ENCODE assay signal across 8 cellular contexts in genomic region chr2:199912553-199913114, GRCh38. TPM values are rescaled to one million over a fixed set of nuclear protein-coding genes. Genes with fewer than 3 reads are reported as not detected.
DNase-seq lines count a peak whose midpoint lies in the region; ATAC-seq and TF ChIP-seq lines count a peak whose summit lies in the region.
"Not testable (repeated sequence)": the region's sequence is repeated elsewhere in the genome, so short reads cannot be mapped to it uniquely, and the experiment has no call there.

No MANE protein-coding gene starts in this region.

- not testable (repeated sequence) for ATAC-seq in HCT116; RWPE2 (ENCODE audit: low read depth); right cardiac atrium; natural killer cell treated with Interleukin-12 subunit alpha and Interleukin-12 subunit beta and Interleukin-15 and Interleukin-18, amount 100 ng/mL, for 72 hours; stimulated activated effector memory CD8-positive, alpha-beta T cell treated with anti-CD3 and anti-CD28 coated beads, Interleukin-12 subunit alpha, Interleukin-12 subunit beta, amount 100 ng/mL, for 72 hours

- CTCF ChIA-PET in HCT116 (lab: Charles Lee), result not testable (repeated sequence)

- TF ChIP-seq RAD21 in HCT116 (IDR thresholded peaks at IDR 0.05; ENCODE audit: low read depth), result not testable (repeated sequence)

- peaks cover 61% of the 10 kb centered on the region for H3K79me2 ChIP-seq in HCT116 (ENCODE audit: insufficient read depth, low read length)

- peak overlapping the region; percentile 88 for H3K9ac ChIP-seq in HCT116 (ENCODE audit: low read length)

- H3K36me3 Mint-ChIP-seq in activated T-helper 1 cell treated with anti-CD3 and anti-CD28 coated beads, Interleukin-12 subunit alpha, Interleukin-12 subunit beta, Interleukin-2, Interleukin-4 antibody, amounts not matched to agents 30 ng/mL and 10 ng/mL and 1 ng/mL, durations not matched to agents 14 hours and 24 hours and 36 hours (ENCODE audit: low read depth), result peaks cover 32% of the 10 kb centered on the region
- peaks cover 18% of the 10 kb centered on the region for H3K36me3 Mint-ChIP-seq in natural killer cell treated with Interleukin-12 subunit alpha and Interleukin-12 subunit beta and Interleukin-15 and Interleukin-18, amount 100 ng/mL, for 72 hours
- H3K36me3 Mint-ChIP-seq in stimulated activated effector memory CD8-positive, alpha-beta T cell treated with anti-CD3 and anti-CD28 coated beads, Interleukin-12 subunit alpha, Interleukin-12 subunit beta, amount 100 ng/mL, for 72 hours, result peaks cover 22% of the 10 kb centered on the region

- WGBS in right cardiac atrium, result 93% methylated on average over 12 of the region's 12 CpGs

- H3K9me3 ChIP-seq in HCT116 (ENCODE audit: control insufficient read depth in 1 of 2, insufficient read depth in 1 of 2, low read depth in 1 of 2, low read length in 2 of 2); RWPE2 (ENCODE audit: severe bottlenecking); right cardiac atrium (ENCODE audit: control insufficient read depth, low read length): not testable (repeated sequence)

- not testable (repeated sequence) for BruUV-seq in HCT116 (replicated peaks; lab: Mats Ljungman, UMichigan)

- H3K4me1 ChIP-seq in HCT116 (ENCODE audit: control insufficient read depth in 1 of 2, insufficient read depth in 2 of 2, low read length in 2 of 2) (peaks cover 0 to 15% of the 10 kb centered on the region in 2 experiments; a peak in 3 of 4 replicates), RWPE2 (ENCODE audit: insufficient read depth, poor library complexity, severe bottlenecking) (peaks cover 15% of the 10 kb centered on the region)
- not testable (repeated sequence) for H3K4me1 ChIP-seq in right cardiac atrium (ENCODE audit: control insufficient read depth, insufficient read depth, low read length)

- TF ChIP-seq POLR2A in HCT116 (IDR thresholded peaks at IDR 0.05; ENCODE audit: borderline replicate concordance, extremely low read depth, insufficient read depth, insufficient read length), result not testable (repeated sequence)

- peak overlapping the region; percentile 88; the same call in 1 of the 2 replicates for H3K27ac ChIP-seq in HCT116 (ENCODE audit: low read depth, low read length)
- H3K27ac ChIP-seq in RWPE2 (ENCODE audit: poor library complexity, severe bottlenecking), result peak overlapping the region; percentile 69
- peak overlapping the region in 17 of 59 donors; percentile 12 to 98 (median 96) for H3K27ac ChIP-seq in dorsolateral prefrontal cortex
- not testable (repeated sequence) for H3K27ac ChIP-seq in right cardiac atrium (ENCODE audit: low read length)

- not testable (repeated sequence) for H4K20me1 ChIP-seq in HCT116 (ENCODE audit: insufficient read depth)

- H3K9me3 Mint-ChIP-seq in activated T-helper 1 cell treated with anti-CD3 and anti-CD28 coated beads, Interleukin-12 subunit alpha, Interleukin-12 subunit beta, Interleukin-2, Interleukin-4 antibody, amounts not matched to agents 30 ng/mL and 10 ng/mL and 1 ng/mL, durations not matched to agents 14 hours and 24 hours and 36 hours, result peaks cover 14% of the 10 kb centered on the region
- H3K9me3 Mint-ChIP-seq in natural killer cell treated with Interleukin-12 subunit alpha and Interleukin-12 subunit beta and Interleukin-15 and Interleukin-18, amount 100 ng/mL, for 72 hours; stimulated activated effector memory CD8-positive, alpha-beta T cell treated with anti-CD3 and anti-CD28 coated beads, Interleukin-12 subunit alpha, Interleukin-12 subunit beta, amount 100 ng/mL, for 72 hours: not testable (repeated sequence)

- H3K4me3 ChIP-seq in AG09309 (ENCODE audit: control insufficient read depth, low read depth, low read length) (peak overlapping the region; percentile 95), HCT116 (replicated peaks in 1 of 2; ENCODE audit: low read depth in 1 of 2, low read length in 2 of 2) (peak overlapping the region; percentile 85 to 87), RWPE2 (ENCODE audit: severe bottlenecking) (peak overlapping the region; percentile 54), dorsolateral prefrontal cortex (peak overlapping the region; percentile 69 to 98 (median 90)), right cardiac atrium (ENCODE audit: low read length) (peak overlapping the region; percentile 76)

- peak overlapping the region; percentile 81 for H3K4me2 ChIP-seq in HCT116 (ENCODE audit: low read length)

- H3K4me1 Mint-ChIP-seq in activated T-helper 1 cell treated with anti-CD3 and anti-CD28 coated beads, Interleukin-12 subunit alpha, Interleukin-12 subunit beta, Interleukin-2, Interleukin-4 antibody, amounts not matched to agents 30 ng/mL and 10 ng/mL and 1 ng/mL, durations not matched to agents 14 hours and 24 hours and 36 hours (ENCODE audit: low read depth), result peaks cover 39% of the 10 kb centered on the region
- H3K4me1 Mint-ChIP-seq in natural killer cell treated with Interleukin-12 subunit alpha and Interleukin-12 subunit beta and Interleukin-15 and Interleukin-18, amount 100 ng/mL, for 72 hours (ENCODE audit: low read depth in 2 of 2), result peaks cover 23 to 31% of the 10 kb centered on the region in 2 donors
- H3K4me1 Mint-ChIP-seq in stimulated activated effector memory CD8-positive, alpha-beta T cell treated with anti-CD3 and anti-CD28 coated beads, Interleukin-12 subunit alpha, Interleukin-12 subunit beta, amount 100 ng/mL, for 72 hours, result peaks cover 25% of the 10 kb centered on the region

- not testable (repeated sequence) for H3K27me3 ChIP-seq in HCT116 (ENCODE audit: insufficient read depth, low read length); RWPE2 (ENCODE audit: insufficient read depth, poor library complexity, severe bottlenecking); dorsolateral prefrontal cortex; right cardiac atrium (ENCODE audit: control insufficient read depth, insufficient read depth)

- H3K36me3 ChIP-seq in HCT116 (ENCODE audit: control insufficient read depth in 1 of 2, insufficient read depth in 2 of 2, low read length in 2 of 2) (peaks cover 7 to 27% of the 10 kb centered on the region in 2 experiments; a peak in 3 of 4 replicates), RWPE2 (ENCODE audit: low read depth) (peaks cover 35% of the 10 kb centered on the region)

- POLR2A ChIA-PET in HCT116 (lab: Charles Lee), result not testable (repeated sequence)

- H3K27me3 Mint-ChIP-seq in activated T-helper 1 cell treated with anti-CD3 and anti-CD28 coated beads, Interleukin-12 subunit alpha, Interleukin-12 subunit beta, Interleukin-2, Interleukin-4 antibody, amounts not matched to agents 30 ng/mL and 10 ng/mL and 1 ng/mL, durations not matched to agents 14 hours and 24 hours and 36 hours (ENCODE audit: insufficient read depth); natural killer cell treated with Interleukin-12 subunit alpha and Interleukin-12 subunit beta and Interleukin-15 and Interleukin-18, amount 100 ng/mL, for 72 hours: not testable (repeated sequence)

- DNase-seq in AG09309 (ENCODE audit: low read depth); HCT116 (ENCODE audit: low read depth, low spot score); RWPE2 (ENCODE audit: low spot score); activated T-helper 1 cell treated with anti-CD3 and anti-CD28 coated beads, Interleukin-12 subunit alpha, Interleukin-12 subunit beta, Interleukin-2, Interleukin-4 antibody, amounts not matched to agents 30 ng/mL and 10 ng/mL and 1 ng/mL, durations not matched to agents 14 hours and 24 hours and 36 hours (ENCODE audit: low spot score); dorsolateral prefrontal cortex; natural killer cell treated with Interleukin-12 subunit alpha and Interleukin-12 subunit beta and Interleukin-15 and Interleukin-18, amount 100 ng/mL, for 72 hours (ENCODE audit: low spot score); stimulated activated effector memory CD8-positive, alpha-beta T cell treated with anti-CD3 and anti-CD28 coated beads, Interleukin-12 subunit alpha, Interleukin-12 subunit beta, amount 100 ng/mL, for 72 hours (ENCODE audit: low spot score in 2 of 2): not testable (repeated sequence)
- peak in 1 of 3 donors; percentile 41 for DNase-seq in right cardiac atrium

- H3K4me3 Mint-ChIP-seq in activated T-helper 1 cell treated with anti-CD3 and anti-CD28 coated beads, Interleukin-12 subunit alpha, Interleukin-12 subunit beta, Interleukin-2, Interleukin-4 antibody, amounts not matched to agents 30 ng/mL and 10 ng/mL and 1 ng/mL, durations not matched to agents 14 hours and 24 hours and 36 hours, result peak overlapping the region; percentile 100
- peak overlapping the region; percentile 99 for H3K4me3 Mint-ChIP-seq in natural killer cell treated with Interleukin-12 subunit alpha and Interleukin-12 subunit beta and Interleukin-15 and Interleukin-18, amount 100 ng/mL, for 72 hours
- peak overlapping the region; percentile 91 for H3K4me3 Mint-ChIP-seq in stimulated activated effector memory CD8-positive, alpha-beta T cell treated with anti-CD3 and anti-CD28 coated beads, Interleukin-12 subunit alpha, Interleukin-12 subunit beta, amount 100 ng/mL, for 72 hours

- H3K9me2 ChIP-seq in HCT116 (ENCODE audit: insufficient read depth), result not testable (repeated sequence)

- not testable (repeated sequence) for H2AFZ ChIP-seq in HCT116 (ENCODE audit: low read depth, low read length, poor library complexity, severe bottlenecking)

- TF ChIP-seq CTCF in AG09309 (IDR thresholded peaks at IDR 0.05; ENCODE audit: control insufficient read depth, insufficient read depth, low read depth, low read length, missing control alignments); HCT116 (IDR thresholded peaks at IDR 0.05 in 2 of 3, conservative IDR thresholded peaks at IDR 0.05 in 1 of 3; ENCODE audit: borderline replicate concordance in 1 of 3, insufficient read depth in 1 of 3, low read depth in 2 of 3, low read length in 2 of 3); RWPE2 (IDR thresholded peaks at IDR 0.05; ENCODE audit: poor library complexity, severe bottlenecking); dorsolateral prefrontal cortex (IDR thresholded peaks at IDR 0.05 in 54 of 56, conservative IDR thresholded peaks at IDR 0.05 in 2 of 56; ENCODE audit: low read depth in 1 of 56, partially characterized antibody in 56 of 56): not testable (repeated sequence)

- RAD21 ChIA-PET in HCT116 (lab: Charles Lee; ENCODE audit: low non-redundant PET in 1 of 2, low total read pairs in 2 of 2, uncharacterized antibody in 2 of 2, unreplicated experiment in 2 of 2), result not testable (repeated sequence)

- H3K27ac Mint-ChIP-seq in activated T-helper 1 cell treated with anti-CD3 and anti-CD28 coated beads, Interleukin-12 subunit alpha, Interleukin-12 subunit beta, Interleukin-2, Interleukin-4 antibody, amounts not matched to agents 30 ng/mL and 10 ng/mL and 1 ng/mL, durations not matched to agents 14 hours and 24 hours and 36 hours; stimulated activated effector memory CD8-positive, alpha-beta T cell treated with anti-CD3 and anti-CD28 coated beads, Interleukin-12 subunit alpha, Interleukin-12 subunit beta, amount 100 ng/mL, for 72 hours: not testable (repeated sequence)
- peak overlapping the region in 1 of 2 donors; percentile 97 for H3K27ac Mint-ChIP-seq in natural killer cell treated with Interleukin-12 subunit alpha and Interleukin-12 subunit beta and Interleukin-15 and Interleukin-18, amount 100 ng/mL, for 72 hours

- intact Hi-C loops in HCT116 (cut with micrococcal nuclease); dorsolateral prefrontal cortex (cut with DNase I); right cardiac atrium (cut with DNase I): not testable (repeated sequence)
- intact Hi-C loops in activated T-helper 1 cell treated with anti-CD3 and anti-CD28 coated beads, Interleukin-12 subunit alpha, Interleukin-12 subunit beta, Interleukin-2, Interleukin-4 antibody, amounts not matched to agents 30 ng/mL and 10 ng/mL and 1 ng/mL, durations not matched to agents 14 hours and 24 hours and 36 hours (cut with micrococcal nuclease), result loop anchor here (5.0 kb wide), 3 partner anchors 555 to 1870 kb away; partner anchors contain the start of genes ALS2 and CFLAR

RNA-seq across cellular contexts. Expression of gene C2orf69, which starts 1.5 kb away (rescaled TPM):
- total RNA-seq in HCT116 (2021; ENCODE audit: unreplicated experiment), result 21.6 TPM
- 4.4 and 5.9 TPM in 2 replicates for polyA plus RNA-seq in HCT116 (2012)
- total RNA-seq in activated T-helper 1 cell treated with anti-CD3 and anti-CD28 coated beads, Interleukin-12 subunit alpha, Interleukin-12 subunit beta, Interleukin-2, Interleukin-4 antibody, amounts not matched to agents 30 ng/mL and 10 ng/mL and 1 ng/mL, durations not matched to agents 14 hours and 24 hours and 36 hours, result 16.6 and 18.0 TPM in 2 replicates
- 10 to 100 TPM; 14.0 to 30.4 (median 21.6) TPM for total RNA-seq in dorsolateral prefrontal cortex
- total RNA-seq in right cardiac atrium, result 10 to 100 TPM in 2 of 4 donors, 1 to 10 TPM in 2; 9.3 to 12.5 (median 9.9) TPM
- 6.4 TPM for polyA plus RNA-seq in right cardiac atrium
- total RNA-seq in natural killer cell treated with Interleukin-12 subunit alpha and Interleukin-12 subunit beta and Interleukin-15 and Interleukin-18, amount 100 ng/mL, for 72 hours, result 10 to 100 TPM; 13.5 to 22.1 TPM

RNA-seq across cellular contexts. Expression of gene TYW5, which starts 42.7 kb away (rescaled TPM):
- 7.7 TPM for total RNA-seq in HCT116 (2021; ENCODE audit: unreplicated experiment)
- polyA plus RNA-seq in HCT116 (2012), result 2.8 and 4.3 TPM in 2 replicates
- 11.7 and 13.9 TPM in 2 replicates for total RNA-seq in activated T-helper 1 cell treated with anti-CD3 and anti-CD28 coated beads, Interleukin-12 subunit alpha, Interleukin-12 subunit beta, Interleukin-2, Interleukin-4 antibody, amounts not matched to agents 30 ng/mL and 10 ng/mL and 1 ng/mL, durations not matched to agents 14 hours and 24 hours and 36 hours
- 10 to 100 TPM in 51 of 120 experiments, 1 to 10 TPM in 69; 6.1 to 14.7 (median 9.7) TPM for total RNA-seq in dorsolateral prefrontal cortex
- total RNA-seq in right cardiac atrium, result 1 to 10 TPM; 2.7 to 3.5 (median 3.1) TPM
- 1.7 TPM for polyA plus RNA-seq in right cardiac atrium
- total RNA-seq in natural killer cell treated with Interleukin-12 subunit alpha and Interleukin-12 subunit beta and Interleukin-15 and Interleukin-18, amount 100 ng/mL, for 72 hours, result 10 to 100 TPM; 10.7 to 13.9 TPM

RNA-seq across cellular contexts. Expression of gene MAIP1, which starts 42.7 kb away (rescaled TPM):
- total RNA-seq in HCT116 (2021; ENCODE audit: unreplicated experiment) (32.5 TPM), dorsolateral prefrontal cortex (10 to 100 TPM; 11.3 to 32.2 (median 18.9) TPM), right cardiac atrium (10 to 100 TPM; 15.7 to 20.6 (median 19.7) TPM)
- polyA plus RNA-seq in HCT116 (2012), result 24.3 and 25.7 TPM in 2 replicates
- 24.7 and 27.1 TPM in 2 replicates for total RNA-seq in activated T-helper 1 cell treated with anti-CD3 and anti-CD28 coated beads, Interleukin-12 subunit alpha, Interleukin-12 subunit beta, Interleukin-2, Interleukin-4 antibody, amounts not matched to agents 30 ng/mL and 10 ng/mL and 1 ng/mL, durations not matched to agents 14 hours and 24 hours and 36 hours
- 20.7 TPM for polyA plus RNA-seq in right cardiac atrium
- 10 to 100 TPM; 21.8 to 33.8 TPM for total RNA-seq in natural killer cell treated with Interleukin-12 subunit alpha and Interleukin-12 subunit beta and Interleukin-15 and Interleukin-18, amount 100 ng/mL, for 72 hours
